ENCODE assay signal across 16 cellular contexts in the genomic region with DNA sequence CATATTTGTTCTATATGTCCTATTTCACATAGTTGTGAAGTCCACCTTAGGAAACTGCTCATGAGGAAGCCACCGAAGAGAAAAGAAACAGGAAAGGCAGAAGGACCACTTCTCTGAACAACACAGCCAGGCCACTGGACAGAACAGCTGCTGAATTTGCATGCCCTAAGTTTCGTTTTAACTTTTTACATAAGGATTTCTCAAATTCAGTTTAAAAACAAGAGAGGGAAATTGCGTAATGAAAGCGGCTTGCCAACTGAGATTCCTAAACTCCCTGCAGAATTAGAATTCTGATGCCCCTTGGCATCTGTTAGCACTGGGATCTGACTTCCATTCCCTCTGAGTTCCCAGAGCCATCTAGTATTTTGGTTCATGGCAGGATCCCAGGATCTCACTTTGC. TPM values are rescaled to one million over a fixed set of nuclear protein-coding genes. Genes with fewer than 3 reads are reported as not detected.
A peak's percentile ranks its signal among the peaks of the same experiment; 100 is the strongest.
DNase-seq lines count a peak whose midpoint lies in the region; ATAC-seq and TF ChIP-seq lines count a peak whose summit lies in the region.
"Had no signal": no experiment of that assay in that cellular context is flagged by ENCODE, and none has a peak within 500 bp of the region (broad histone marks: within the 10 kb centered on the region; RNA-seq: fewer than 3 reads in every experiment).

No MANE protein-coding gene starts in this region.

- TF ChIP-seq EP300 in sigmoid colon (IDR thresholded peaks at IDR 0.05), result no peak

- no peaks in the 10 kb centered on the region for H3K36me3 ChIP-seq in sigmoid colon

- no peaks in the 10 kb centered on the region for H3K27me3 ChIP-seq in sigmoid colon

- peak; percentile 55 for DNase-seq in CD14-positive monocyte (ENCODE audit: low spot score)
- DNase-seq in RPMI7951 (ENCODE audit: low read depth), result peak; percentile 67
- no peak for DNase-seq in Right ventricle myocardium superior
- DNase-seq in sigmoid colon, result peak; percentile 73
- DNase-seq in immature natural killer cell, result no peak
- no peak for DNase-seq in stimulated activated naive CD4-positive, alpha-beta T cell (lab: John Stamatoyannopoulos, UW)
- DNase-seq in activated T-cell treated with anti-CD3 and anti-CD28 coated beads, Interleukin-2, amount 50 U/mL, for 24 hours, result no peak
- no peak for DNase-seq in ACHN
- DNase-seq: activated CD8-positive, alpha-beta memory T cell treated with anti-CD3 and anti-CD28 coated beads for 24 hours; activated naive CD8-positive, alpha-beta T cell treated with anti-CD3 and anti-CD28 coated beads, Interleukin-2, amount 50 U/mL, for 24 hours; NCI-H446 treated with DMSO at 0.1 percent for 48 hours; stimulated activated naive CD4-positive, alpha-beta T cell treated with Interleukin-2 at 50 U/mL for 16 hours; T-helper 1 cell had no signal

- H3K36me3 Mint-ChIP-seq in CD14-positive monocyte, result peaks cover 0 to 2% of the 10 kb centered on the region in 2 donors
- H3K36me3 Mint-ChIP-seq in immature natural killer cell, result no peaks in the 10 kb centered on the region
- no peaks in the 10 kb centered on the region for H3K36me3 Mint-ChIP-seq in activated T-cell treated with anti-CD3 and anti-CD28 coated beads, Interleukin-2, amount 50 U/mL, for 24 hours (ENCODE audit: low read depth)

- H3K27ac ChIP-seq in sigmoid colon, result peak overlapping the region; percentile 18 to 72 (median 64)
- H3K27ac ChIP-seq: epithelial cell of prostate, KMS-11 had no signal

- H3K4me3 ChIP-seq in sigmoid colon, result no peak overlapping the region

- H3K4me1 ChIP-seq in sigmoid colon, result peaks cover 0 to 4% (median 2%) of the 10 kb centered on the region in 4 donors

- H3K9me3 Mint-ChIP-seq in CD14-positive monocyte (no peaks in the 10 kb centered on the region), immature natural killer cell (no peaks in the 10 kb centered on the region)
- no peaks in the 10 kb centered on the region for H3K9me3 Mint-ChIP-seq in activated T-cell treated with anti-CD3 and anti-CD28 coated beads, Interleukin-2, amount 50 U/mL, for 24 hours
- H3K9me3 Mint-ChIP-seq: activated naive CD8-positive, alpha-beta T cell treated with anti-CD3 and anti-CD28 coated beads, Interleukin-2, amount 50 U/mL, for 24 hours had no signal

- H3K4me3 Mint-ChIP-seq in CD14-positive monocyte (peak overlapping the region in 1 of 2 donors; percentile 43), immature natural killer cell (no peak overlapping the region)
- no peak overlapping the region for H3K4me3 Mint-ChIP-seq in activated T-cell treated with anti-CD3 and anti-CD28 coated beads, Interleukin-2, amount 50 U/mL, for 24 hours
- H3K4me3 Mint-ChIP-seq: activated naive CD8-positive, alpha-beta T cell treated with anti-CD3 and anti-CD28 coated beads, Interleukin-2, amount 50 U/mL, for 24 hours had no signal

- H3K27me3 Mint-ChIP-seq in CD14-positive monocyte (ENCODE audit: low read depth in 3 of 3) (no peaks in the 10 kb centered on the region), immature natural killer cell (ENCODE audit: low read depth in 3 of 3) (peaks cover 1 to 8% (median 7%) of the 10 kb centered on the region in 3 donors)
- H3K27me3 Mint-ChIP-seq in activated T-cell treated with anti-CD3 and anti-CD28 coated beads, Interleukin-2, amount 50 U/mL, for 24 hours, result peaks cover 35% of the 10 kb centered on the region

- peaks cover 47% of the 10 kb centered on the region for H3K4me1 Mint-ChIP-seq in CD14-positive monocyte
- H3K4me1 Mint-ChIP-seq in immature natural killer cell, result no peaks in the 10 kb centered on the region
- H3K4me1 Mint-ChIP-seq in activated T-cell treated with anti-CD3 and anti-CD28 coated beads, Interleukin-2, amount 50 U/mL, for 24 hours (ENCODE audit: low read depth), result no peaks in the 10 kb centered on the region
- H3K4me1 Mint-ChIP-seq: activated naive CD8-positive, alpha-beta T cell treated with anti-CD3 and anti-CD28 coated beads, Interleukin-2, amount 50 U/mL, for 24 hours had no signal

- in situ Hi-C loops in ACHN (cut with HindIII; ENCODE audit: low pct_ligation_motif_present, low pct_unique_long_range_greater_than_20kb, low sequenced_read_pairs), result loop anchor here (25.0 kb wide), 1 partner anchor 102 kb away; no protein-coding TSS in a partner anchor

- H3K27ac Mint-ChIP-seq in CD14-positive monocyte, result peak overlapping the region; percentile 50 to 92 (median 86)
- H3K27ac Mint-ChIP-seq in immature natural killer cell, result no peak overlapping the region
- H3K27ac Mint-ChIP-seq in activated T-cell treated with anti-CD3 and anti-CD28 coated beads, Interleukin-2, amount 50 U/mL, for 24 hours, result no peak overlapping the region
- H3K27ac Mint-ChIP-seq: activated naive CD8-positive, alpha-beta T cell treated with anti-CD3 and anti-CD28 coated beads, Interleukin-2, amount 50 U/mL, for 24 hours had no signal

- WGBS in sigmoid colon, 2 donors, result 47 to 63% methylated on average over 4 of the region's 4 CpGs

- intact Hi-C loops in CD14-positive monocyte (cut with micrococcal nuclease) (loop anchor here in 1 of 2 donors (10.0 kb wide), 1 partner anchor 59 kb away; a partner anchor contains a TSS), Right ventricle myocardium superior (cut with DNase I) (loop anchor here (5.0 kb wide), 1 partner anchor 43 kb away; a partner anchor contains a TSS), sigmoid colon (cut with DNase I) (no loop called here)

- ATAC-seq in Right ventricle myocardium superior (ENCODE audit: poor library complexity), result peak; percentile 74
- ATAC-seq: activated naive CD8-positive, alpha-beta T cell treated with anti-CD3 and anti-CD28 coated beads, Interleukin-2, amount 50 U/mL, for 24 hours had no signal

- H3K9me3 ChIP-seq in sigmoid colon, result no peaks in the 10 kb centered on the region

- no peak for TF ChIP-seq POLR2A in sigmoid colon (IDR thresholded peaks at IDR 0.05)

- TF ChIP-seq CTCF in CD14-positive monocyte (IDR thresholded peaks at IDR 0.05) (no peak), sigmoid colon (IDR thresholded peaks at IDR 0.05) (no peak)

RNA-seq across cellular contexts. Expression of a gene that starts 5.0 kb away (rescaled TPM):
- polyA plus RNA-seq in CD14-positive monocyte (1 to 10 TPM in 1 of 2 donors, under 1 TPM in 1; 0.98 to 1.3 TPM), sigmoid colon (10 to 100 TPM in 1 of 3 donors, 1 to 10 TPM in 2; 2.5 to 12.5 (median 6.6) TPM), immature natural killer cell (not detected)
- total RNA-seq in RPMI7951 (2014; rRNA removed; shearing (Covaris generic)), result not detected in 2 replicates
- total RNA-seq in Right ventricle myocardium superior (not detected), sigmoid colon (1 to 10 TPM in 1 of 4 donors, not detected in 3; 1.6 TPM)
- total RNA-seq: lower leg skin had no signal

RNA-seq across cellular contexts. Expression of a gene that starts 28.7 kb away (rescaled TPM):
- not detected for polyA plus RNA-seq in CD14-positive monocyte
- total RNA-seq in RPMI7951 (2014; rRNA removed; shearing (Covaris generic)), result not detected in 2 replicates
- total RNA-seq in Right ventricle myocardium superior, result 4.0 TPM
- total RNA-seq in sigmoid colon, result 10 to 100 TPM in 3 of 4 donors, 1 to 10 TPM in 1; 9.9 to 62.6 (median 46.0) TPM
- 10 to 100 TPM in 1 of 3 donors, 1 to 10 TPM in 2; 3.0 to 24.6 (median 5.6) TPM for polyA plus RNA-seq in sigmoid colon
- polyA plus RNA-seq in immature natural killer cell, result not detected
- total RNA-seq: lower leg skin had no signal

RNA-seq across cellular contexts. Expression of a gene that starts 42.0 kb away (rescaled TPM):
- not detected for polyA plus RNA-seq in CD14-positive monocyte
- not detected in 2 replicates for total RNA-seq in RPMI7951 (2014; rRNA removed; shearing (Covaris generic))
- 1.6 TPM for total RNA-seq in Right ventricle myocardium superior
- total RNA-seq in sigmoid colon, result 1 to 10 TPM in 2 of 4 donors, not detected in 2; 1.7 to 2.1 TPM
- polyA plus RNA-seq in sigmoid colon, result 10 to 100 TPM in 1 of 3 donors, 1 to 10 TPM in 2; 2.0 to 47.9 (median 9.6) TPM
- polyA plus RNA-seq in immature natural killer cell, result not detected

RNA-seq across cellular contexts. Expression of a gene that starts 44.3 kb away (rescaled TPM):
- polyA plus RNA-seq in CD14-positive monocyte (under 1 TPM; 0.25 to 0.38 TPM), sigmoid colon (under 1 TPM in 1 of 3 donors, not detected in 2; 0.13 TPM), immature natural killer cell (not detected)
- 0.68 TPM in 1 of 2 replicates, not detected in the other for total RNA-seq in RPMI7951 (2014; rRNA removed; shearing (Covaris generic))
- total RNA-seq in Right ventricle myocardium superior (not detected), sigmoid colon (not detected)
- total RNA-seq: lower leg skin had no signal

RNA-seq across cellular contexts. Expression of a gene that starts 48.8 kb away (rescaled TPM):
- polyA plus RNA-seq in CD14-positive monocyte (not detected), sigmoid colon (not detected), immature natural killer cell (not detected)
- total RNA-seq in RPMI7951 (2014; rRNA removed; shearing (Covaris generic)), result not detected in 2 replicates
- total RNA-seq in Right ventricle myocardium superior (not detected), sigmoid colon (not detected)
- total RNA-seq: lower leg skin had no signal

Comparison
In these comparisons a context has a peak if more than half of its experiments do, and no peak if none do; other contexts are left out.
1. DNase-seq: peak in CD14-positive monocyte (single experiment), RPMI7951 (single experiment) and sigmoid colon (single experiment); none in Right ventricle myocardium superior (single experiment), immature natural killer cell (0 of 3), stimulated activated naive CD4-positive, alpha-beta T cell (0 of 6), activated T-cell treated with anti-CD3 and anti-CD28 coated beads, Interleukin-2, amount 50 U/mL, for 24 hours (single experiment) and ACHN (single experiment).
2. H3K27ac Mint-ChIP-seq: peak in CD14-positive monocyte (7 of 7); none in immature natural killer cell (0 of 6) and activated T-cell treated with anti-CD3 and anti-CD28 coated beads, Interleukin-2, amount 50 U/mL, for 24 hours (single experiment).